In genomic region chr2:199485732-199486335, GRCh38 we compare ENCODE assay signal across 9 cellular contexts. TPM values are rescaled to one million over a fixed set of nuclear protein-coding genes. Genes with fewer than 3 reads are reported as not detected.
A peak's percentile ranks its signal among the peaks of the same experiment; 100 is the strongest.
DNase-seq lines count a peak whose midpoint lies in the region; ATAC-seq and TF ChIP-seq lines count a peak whose summit lies in the region.
"Had no signal": no experiment of that assay in that cellular context is flagged by ENCODE, and none has a peak within 500 bp of the region (broad histone marks: within the 10 kb centered on the region; RNA-seq: fewer than 3 reads in every experiment).

No MANE protein-coding gene starts in this region.

- no peak overlapping the region for H2BK15ac ChIP-seq in mesendoderm (replicated peaks; ENCODE audit: low read depth)

- peaks cover 3 to 32% (median 18%) of the 10 kb centered on the region in 3 donors for H3K27me3 Mint-ChIP-seq in CD14-positive monocyte (ENCODE audit: low read depth in 3 of 3)

- H2BK120ac ChIP-seq in mesendoderm (ENCODE audit: low read depth, low read length), result no peak overlapping the region

- CTCF ChIA-PET in PC-9 (lab: Charles Lee), result interaction anchor here (1.2 kb wide), 1 partner anchor 829 kb away, joined by 4 read pairs; no protein-coding TSS in a partner anchor

- peak; percentile 68 for ATAC-seq in GM18505 (IDR thresholded peaks at IDR 0.05; ENCODE audit: unreplicated experiment)
- no peak for ATAC-seq in GM21737 (IDR thresholded peaks at IDR 0.05; ENCODE audit: unreplicated experiment)

- no peaks in the 10 kb centered on the region for H3K9me3 ChIP-seq in PC-9 (ENCODE audit: insufficient read depth, low read depth)

- H3K79me2 ChIP-seq in PC-9 (ENCODE audit: low read depth) (no peaks in the 10 kb centered on the region), mesendoderm (ENCODE audit: control insufficient read depth, insufficient read depth, low read length) (no peaks in the 10 kb centered on the region)

- no peak overlapping the region for H4K5ac ChIP-seq in mesendoderm (ENCODE audit: low read length)

- H2BK5ac ChIP-seq in mesendoderm (ENCODE audit: low read length), result no peak overlapping the region

- H3K27me3 ChIP-seq in PC-9 (ENCODE audit: insufficient read depth, low read depth) (no peaks in the 10 kb centered on the region), mesendoderm (ENCODE audit: insufficient read depth, low read length, poor library complexity) (no peaks in the 10 kb centered on the region)

- H2AK5ac ChIP-seq in mesendoderm (ENCODE audit: low read length), result no peak overlapping the region

- no peaks in the 10 kb centered on the region for H3K9me2 ChIP-seq in PC-9 (ENCODE audit: insufficient read depth)

- no peak overlapping the region for H4K8ac ChIP-seq in mesendoderm (ENCODE audit: low read depth, low read length)

- H3K18ac ChIP-seq in mesendoderm (ENCODE audit: low read length), result no peak overlapping the region

- WGBS in mesendoderm (ENCODE audit: extremely low coverage, insufficient coverage, low lambda C conversion rate), result no CpG with 5 or more reads among the region's 5 CpGs

- no peaks in the 10 kb centered on the region for H3K79me1 ChIP-seq in mesendoderm (ENCODE audit: low read length)

- no peak overlapping the region for H3K4ac ChIP-seq in mesendoderm (ENCODE audit: low read depth, low read length)

- H3K4me1 Mint-ChIP-seq in CD14-positive monocyte, result no peaks in the 10 kb centered on the region
- H3K4me1 Mint-ChIP-seq: naive B cell had no signal

- H3K4me3 ChIP-seq in PC-9 (no peak overlapping the region), cardiac fibroblast (replicated peaks in 1 of 2; ENCODE audit: low read depth in 2 of 2, low read length in 2 of 2) (no peak overlapping the region), mesendoderm (ENCODE audit: low read length) (no peak overlapping the region)

- TF ChIP-seq CTCF in CD14-positive monocyte (IDR thresholded peaks at IDR 0.05), result peak; percentile 70
- TF ChIP-seq CTCF in PC-9 (conservative IDR thresholded peaks at IDR 0.05), result peak; percentile 68
- TF ChIP-seq CTCF in cardiac fibroblast (IDR thresholded peaks at IDR 0.05; ENCODE audit: low read depth, low read length), result peak; percentile 78

- H3K4me1 ChIP-seq in PC-9 (replicated peaks; ENCODE audit: insufficient read depth), result no peaks in the 10 kb centered on the region
- no peaks in the 10 kb centered on the region for H3K4me1 ChIP-seq in mesendoderm (ENCODE audit: control insufficient read depth, low read depth, low read length)

- no peak overlapping the region for H3K56ac ChIP-seq in mesendoderm (ENCODE audit: low read length)

- H3K23ac ChIP-seq in mesendoderm (ENCODE audit: low read length), result peak overlapping the region; percentile 80

- no peak overlapping the region for H2AFZ ChIP-seq in PC-9

- H3K4me2 ChIP-seq in PC-9, result no peak overlapping the region
- H3K4me2 ChIP-seq in mesendoderm (ENCODE audit: low read length), result no peak overlapping the region

- no peak overlapping the region for H3K27ac Mint-ChIP-seq in CD14-positive monocyte
- H3K27ac Mint-ChIP-seq: naive B cell had no signal

- no peaks in the 10 kb centered on the region for H3K36me3 Mint-ChIP-seq in CD14-positive monocyte

- intact Hi-C loops in CD14-positive monocyte (cut with micrococcal nuclease) (loop anchor here in 1 of 2 donors (5.0 kb wide), 1 partner anchor 1174 kb away; no protein-coding TSS in a partner anchor), PC-9 (cut with micrococcal nuclease; ENCODE audit: unreplicated experiment) (loop anchor here (5.0 kb wide), 2 partner anchors 829 to 1114 kb away; no protein-coding TSS in a partner anchor)

- H3K36me3 ChIP-seq in PC-9 (ENCODE audit: low read depth) (no peaks in the 10 kb centered on the region), mesendoderm (ENCODE audit: control insufficient read depth, insufficient read depth, low read length) (no peaks in the 10 kb centered on the region)

- H4K20me1 ChIP-seq in PC-9 (ENCODE audit: insufficient read depth), result no peaks in the 10 kb centered on the region

- H3K9me3 Mint-ChIP-seq in CD14-positive monocyte, result peaks cover 0 to 4% (median 0%) of the 10 kb centered on the region in 7 donors
- H3K9me3 Mint-ChIP-seq: naive B cell had no signal

- no TSS peak for BruUV-seq in PC-9 (replicated peaks; lab: Mats Ljungman, UMichigan)

- no peak for TF ChIP-seq POLR2A in GM18505 (IDR thresholded peaks at IDR 0.05; ENCODE audit: borderline replicate concordance, extremely low read depth, insufficient read depth, insufficient read length)

- no peak overlapping the region for H3K27ac ChIP-seq in PC-9
- H3K27ac ChIP-seq in mesendoderm (ENCODE audit: low read depth, low read length), result no peak overlapping the region

- DNase-seq in CD14-positive monocyte (ENCODE audit: low spot score), result no peak
- peak; percentile 59 for DNase-seq in HuH-7 (ENCODE audit: low spot score)
- DNase-seq in PC-9, result peak in 1 of 2 experiments; percentile 63
- peak; percentile 59 to 70 for DNase-seq in cardiac fibroblast (ENCODE audit: low read depth in 2 of 2)
- peak; percentile 81 for DNase-seq in mesendoderm
- no peak for DNase-seq in activated gamma-delta T cell (lab: John Stamatoyannopoulos, UW)
- DNase-seq: naive B cell had no signal

- no peak overlapping the region for H3K9ac ChIP-seq in mesendoderm (ENCODE audit: low read length)

- no peak overlapping the region for H3K4me3 Mint-ChIP-seq in CD14-positive monocyte
- H3K4me3 Mint-ChIP-seq: naive B cell had no signal

- no peaks in the 10 kb centered on the region for H3F3A ChIP-seq in PC-9 (ENCODE audit: insufficient read depth, low read depth)

- POLR2A ChIA-PET in PC-9 (lab: Charles Lee; ENCODE audit: unreplicated experiment), result no interaction called here

RNA-seq across cellular contexts. Expression of gene SATB2, which starts 28.1 kb away (rescaled TPM):
- under 1 TPM; 0.13 to 0.14 TPM for polyA plus RNA-seq in CD14-positive monocyte
- 7.3 and 7.8 TPM in 2 replicates for total RNA-seq in PC-9 (2021)
- 2.6 TPM for polyA plus RNA-seq in mesendoderm (2013, experiment 1 of 2)
- 2.5 TPM for polyA plus RNA-seq in mesendoderm (2013, experiment 2 of 2)

Comparison
In these comparisons a context has a peak if more than half of its experiments do, and no peak if none do; other contexts are left out.
1. DNase-seq: peak in HuH-7 (single experiment), cardiac fibroblast (2 of 2) and mesendoderm (single experiment); none in CD14-positive monocyte (single experiment) and activated gamma-delta T cell (single experiment).
2. Peak in every context shown above with its lines, with median percentiles within 50 percentile points of each other: CTCF ChIP-seq.